In genomic region chr2:130878316-130878715, GRCh38 we compare ENCODE assay signal across 20 cellular contexts. TPM values are rescaled to one million over a fixed set of nuclear protein-coding genes. Genes with fewer than 3 reads are reported as not detected.
DNase-seq lines count a peak whose midpoint lies in the region; ATAC-seq and TF ChIP-seq lines count a peak whose summit lies in the region.
"Had no signal": no experiment of that assay in that cellular context is flagged by ENCODE, and none has a peak within 500 bp of the region (broad histone marks: within the 10 kb centered on the region; RNA-seq: fewer than 3 reads in every experiment).

No MANE protein-coding gene starts in this region.

- intact Hi-C loops in sciatic nerve (cut with DNase I): no loop called here

- no peaks in the 10 kb centered on the region for H3K36me3 ChIP-seq in HEK293 (ENCODE audit: control insufficient read depth in 2 of 2, insufficient read depth in 1 of 2, low read length in 2 of 2)
- H3K36me3 ChIP-seq in MM.1S (replicated peaks; ENCODE audit: insufficient read depth, low read length): no peaks in the 10 kb centered on the region
- H3K36me3 ChIP-seq: Peyer's patch, SJCRH30 had no signal

- H3K4me3 ChIP-seq in HEK293 (ENCODE audit: low read depth, low read length) (no peak overlapping the region), MM.1S (ENCODE audit: low read length) (no peak overlapping the region)
- H3K4me3 ChIP-seq: Peyer's patch, SJCRH30 had no signal

- ATAC-seq in sciatic nerve: no peak
- ATAC-seq in SK-N-SH treated with all-trans-retinoic acid at 6 μM for 48 hours: no peak
- no peak for ATAC-seq in GM19324 (IDR thresholded peaks at IDR 0.05; ENCODE audit: low FRiP score, unreplicated experiment)
- ATAC-seq: HCT116 had no signal

- POLR2A ChIA-PET in HEK293 (lab: Yijun Ruan, JAX): no interaction called here

- no peak for TF ChIP-seq CTCF in HEK293 (tag by site-specific recombination; IDR thresholded peaks at IDR 0.05)
- no peak for TF ChIP-seq CTCF in MM.1S (IDR thresholded peaks at IDR 0.05; ENCODE audit: low read length)

- H3K9me2 ChIP-seq in MM.1S (replicated peaks; ENCODE audit: insufficient read depth, low read length): no peaks in the 10 kb centered on the region

- H3F3A ChIP-seq in MM.1S (ENCODE audit: insufficient read depth, low read length): no peaks in the 10 kb centered on the region

- H3K9ac ChIP-seq in MM.1S (ENCODE audit: low read length): no peak overlapping the region

- DNase-seq in epithelial cell of prostate (ENCODE audit: low read depth, low spot score) (no peak), mesenteric fat pad (ENCODE audit: low spot score) (peak; percentile 62), sciatic nerve (ENCODE audit: low spot score) (peak; percentile 17), MM.1S (no peak)
- DNase-seq: CD4-positive, alpha-beta T cell; COR-L47; DMS 273 treated with DMSO at 0.1 percent for 48 hours; DMS79 treated with DMSO at 0.1 percent for 48 hours; GOT3; KG1; NCI-H1105; NCI-H146; NCI-H2029; NCI-H2171; SJCRH30 had no signal

- H3K79me2 ChIP-seq in MM.1S (ENCODE audit: low read length): no peaks in the 10 kb centered on the region

- H2AFZ ChIP-seq in MM.1S (ENCODE audit: low read length): no peak overlapping the region

- no peak overlapping the region for H3K4me2 ChIP-seq in MM.1S (ENCODE audit: low read depth, low read length)

- H3K9me3 ChIP-seq in HEK293 (ENCODE audit: control insufficient read depth, insufficient read depth, low read depth, low read length): no peaks in the 10 kb centered on the region
- no peaks in the 10 kb centered on the region for H3K9me3 ChIP-seq in MM.1S (replicated peaks; ENCODE audit: insufficient read depth, low read length)
- H3K9me3 ChIP-seq: Peyer's patch, SJCRH30 had no signal

- H3K27ac ChIP-seq in HEK293 (ENCODE audit: extremely low read depth, low read depth, low read length) (no peak overlapping the region), epithelial cell of prostate (peak overlapping the region; percentile 16), MM.1S (ENCODE audit: low read length) (no peak overlapping the region)
- H3K27ac ChIP-seq: Peyer's patch, SJCRH30 had no signal

- H3K4me1 ChIP-seq in HEK293 (ENCODE audit: control insufficient read depth, insufficient read depth, low read length) (no peaks in the 10 kb centered on the region), MM.1S (ENCODE audit: low read length) (no peaks in the 10 kb centered on the region)
- H3K4me1 ChIP-seq: Peyer's patch, SJCRH30 had no signal

- CTCF ChIA-PET in HEK293 (lab: Yijun Ruan, JAX): no interaction called here

- H3K27me3 ChIP-seq in MM.1S (replicated peaks; ENCODE audit: insufficient read depth, low read length): no peaks in the 10 kb centered on the region
- H3K27me3 ChIP-seq: Peyer's patch, SJCRH30 had no signal

- H4K20me1 ChIP-seq in MM.1S (ENCODE audit: insufficient read depth, low read length): no peaks in the 10 kb centered on the region

TF ChIP-seq in HEK293, 187 proteins besides CTCF, POLR2A, EP300 and RAD21:
- TF ChIP-seq SETDB1 (IDR thresholded peaks at IDR 0.05; ENCODE audit: insufficient read length, low read length): peak; percentile 21
- TF ChIP-seq ZNF777 (tag by site-specific recombination; IDR thresholded peaks at IDR 0.05; ENCODE audit: borderline replicate concordance): no peak
- TF ChIP-seq ATF2 (tag by site-specific recombination; IDR thresholded peaks at IDR 0.05; ENCODE audit: low read depth): no peak
- TF ChIP-seq ZNF404 (tag by site-specific recombination; IDR thresholded peaks at IDR 0.05): no peak
- no peak for TF ChIP-seq KLF10 (tag by site-specific recombination; IDR thresholded peaks at IDR 0.05)
- TF ChIP-seq TRIM28 (IDR thresholded peaks at IDR 0.05; ENCODE audit: borderline replicate concordance, low read length): 0 out of 2 replicates have a peak, but pooled peaks have one; percentile 54
- no peak for TF ChIP-seq SP2 (tag by site-specific recombination; IDR thresholded peaks at IDR 0.05)

TF ChIP-seq in SK-N-SH treated with all-trans-retinoic acid at 6 μM for 48 hours, 23 proteins besides CTCF, POLR2A, EP300 and RAD21:
- TF ChIP-seq ZFP3 (CRISPR knock-in tag; IDR thresholded peaks at IDR 0.05): no peak
- TF ChIP-seq ZC3H10 (CRISPR knock-in tag; IDR thresholded peaks at IDR 0.05): no peak
- no peak for TF ChIP-seq ZNF70 (CRISPR knock-in tag; IDR thresholded peaks at IDR 0.05)
- TF ChIP-seq PPARA (CRISPR knock-in tag; IDR thresholded peaks at IDR 0.05; ENCODE audit: borderline replicate concordance): no peak
- no peak for TF ChIP-seq ZNF8 (CRISPR knock-in tag; IDR thresholded peaks at IDR 0.05)
- TF ChIP-seq RARB (CRISPR knock-in tag; IDR thresholded peaks at IDR 0.05): no peak
- no peak for TF ChIP-seq TOX (CRISPR knock-in tag; IDR thresholded peaks at IDR 0.05; ENCODE audit: borderline replicate concordance)
- TF ChIP-seq POU6F1 (CRISPR knock-in tag; IDR thresholded peaks at IDR 0.05; ENCODE audit: borderline replicate concordance, low read depth): no peak
- no peak for TF ChIP-seq CSRNP3 (CRISPR knock-in tag; IDR thresholded peaks at IDR 0.05)
- TF ChIP-seq TCF4 (CRISPR knock-in tag; IDR thresholded peaks at IDR 0.05; ENCODE audit: borderline replicate concordance): no peak
- no peak for TF ChIP-seq ISL1 (CRISPR knock-in tag; IDR thresholded peaks at IDR 0.05)
- no peak for TF ChIP-seq SNAI2 (CRISPR knock-in tag; IDR thresholded peaks at IDR 0.05)
- TF ChIP-seq OSR1 (CRISPR knock-in tag; IDR thresholded peaks at IDR 0.05): no peak
- no peak for TF ChIP-seq ZFP30 (CRISPR knock-in tag; IDR thresholded peaks at IDR 0.05)
- no peak for TF ChIP-seq CSDC2 (CRISPR knock-in tag; IDR thresholded peaks at IDR 0.05)
- TF ChIP-seq BACH2 (CRISPR knock-in tag; IDR thresholded peaks at IDR 0.05; ENCODE audit: borderline replicate concordance): no peak
- TF ChIP-seq ZNF565 (CRISPR knock-in tag; conservative IDR thresholded peaks at IDR 0.05; ENCODE audit: low read depth): no peak
- no peak for TF ChIP-seq TSHZ2 (CRISPR knock-in tag; IDR thresholded peaks at IDR 0.05)
- no peak for TF ChIP-seq GLIS3 (CRISPR knock-in tag; IDR thresholded peaks at IDR 0.05)

RNA-seq across cellular contexts. Expression of gene ARHGEF4, which starts 41.6 kb away (rescaled TPM):
- 9.4 TPM for total RNA-seq in mesenteric fat pad
- 12.1 TPM for total RNA-seq in sciatic nerve

Comparison
In these comparisons a context has a peak if more than half of its experiments do, and no peak if none do; other contexts are left out.
1. DNase-seq: peak in mesenteric fat pad (single experiment) and sciatic nerve (single experiment); none in epithelial cell of prostate (single experiment) and MM.1S (single experiment).